In the genomic region with DNA sequence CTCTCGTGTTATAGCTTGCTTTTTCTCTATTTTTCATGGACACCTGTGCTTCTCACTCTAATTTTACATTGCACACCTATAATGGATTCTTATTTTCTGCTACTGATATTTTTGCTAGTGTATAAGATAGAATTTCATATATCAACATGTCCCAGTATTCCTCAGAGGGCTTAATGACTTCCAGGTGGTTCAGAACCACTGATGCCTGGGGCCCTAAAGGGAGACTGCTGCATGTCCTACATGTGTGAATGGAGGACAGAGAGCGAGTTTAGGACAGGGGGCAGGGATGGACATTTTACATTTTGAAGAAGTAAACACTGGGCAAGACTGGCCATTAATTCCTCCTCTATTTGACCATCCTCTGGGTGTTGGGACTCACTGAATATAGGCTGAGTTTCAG, we compare ENCODE assay signal across 27 cellular contexts.
"Had no signal": no experiment of that assay in that cellular context is flagged by ENCODE, and none has a peak within 500 bp of the region (broad histone marks: within the 10 kb centered on the region; RNA-seq: fewer than 3 reads in every experiment).

No MANE protein-coding gene starts in this region.

- H3K36me3 Mint-ChIP-seq: activated CD8-positive, alpha-beta memory T cell treated with anti-CD3 and anti-CD28 coated beads, Interleukin-2, amount 10 ng/mL, durations not matched to agents 7 days and 5 days; WTC11 had no signal

- H3K9me3 Mint-ChIP-seq: activated naive CD4-positive, alpha-beta T cell treated with anti-CD3 and anti-CD28 coated beads, Interleukin-2, amount 50 U/mL, for 24 hours; activated T-cell treated with anti-CD3 and anti-CD28 coated beads, Interleukin-2, amount 50 U/mL, for 24 hours; activated T-helper 1 cell treated with anti-CD3 and anti-CD28 coated beads, Interleukin-12 subunit alpha, Interleukin-12 subunit beta, Interleukin-2, Interleukin-4 antibody, amounts not matched to agents 30 ng/mL and 10 ng/mL and 1 ng/mL, durations not matched to agents 14 hours and 24 hours and 36 hours; T-helper 1 cell treated with Interleukin-12 subunit alpha and Interleukin-12 subunit beta and Interleukin-4 antibody, amounts not matched to agents 30 μg/mL and 1 μg/mL, for 36 hours had no signal

- H3K4me1 ChIP-seq: body of pancreas had no signal

- H3K36me3 ChIP-seq: ascending aorta, SJCRH30 had no signal

- H3K4me1 Mint-ChIP-seq: activated CD8-positive, alpha-beta memory T cell treated with anti-CD3 and anti-CD28 coated beads, Interleukin-2, amount 10 ng/mL, durations not matched to agents 7 days and 5 days; activated naive CD4-positive, alpha-beta T cell treated with anti-CD3 and anti-CD28 coated beads, Interleukin-2, amount 50 U/mL, for 24 hours; WTC11 had no signal

- DNase-seq: activated CD4-positive, alpha-beta T cell treated with anti-CD3 and anti-CD28 coated beads for 48 hours; activated CD4-positive, alpha-beta T cell treated with anti-CD3 and anti-CD28 coated beads, Interleukin-2, amount 50 U/mL, for 4 hours; activated CD4-positive, CD25-positive, alpha-beta regulatory T cell treated with anti-CD3 and anti-CD28 coated beads, Interleukin-2, amount 50 U/mL, for 72 hours; activated CD8-positive, alpha-beta memory T cell treated with anti-CD3 and anti-CD28 coated beads, Interleukin-2, amount 10 ng/mL, durations not matched to agents 7 days and 5 days; activated effector memory CD4-positive, alpha-beta T cell treated with Interleukin-2 at 50 U/mL for 16 hours; activated naive CD4-positive, alpha-beta T cell; activated T-cell treated with anti-CD3 and anti-CD28 coated beads, Interleukin-2, amount 50 U/mL, for 24 hours; amniotic stem cell; body of pancreas; central memory CD4-positive, alpha-beta T cell; NCI-H1092; NCI-H1417; NCI-H1930; NCI-H345; NCI-H510A treated with DMSO at 0.1 percent for 48 hours; NCI-H69; NK-92 treated with Interleukin-12 subunit alpha and Interleukin-12 subunit beta, amount 100 ng/mL, for 24 hours; Right ventricle myocardium superior; SJCRH30 had no signal

- H3K27ac Mint-ChIP-seq: activated CD8-positive, alpha-beta memory T cell treated with anti-CD3 and anti-CD28 coated beads, Interleukin-2, amount 10 ng/mL, durations not matched to agents 7 days and 5 days; activated naive CD4-positive, alpha-beta T cell treated with anti-CD3 and anti-CD28 coated beads, Interleukin-2, amount 50 U/mL, for 24 hours; activated T-cell treated with anti-CD3 and anti-CD28 coated beads, Interleukin-2, amount 50 U/mL, for 24 hours; activated T-helper 1 cell treated with anti-CD3 and anti-CD28 coated beads, Interleukin-12 subunit alpha, Interleukin-12 subunit beta, Interleukin-2, Interleukin-4 antibody, amounts not matched to agents 30 ng/mL and 10 ng/mL and 1 ng/mL, durations not matched to agents 14 hours and 24 hours and 36 hours; T-helper 1 cell treated with Interleukin-12 subunit alpha and Interleukin-12 subunit beta and Interleukin-4 antibody, amounts not matched to agents 30 μg/mL and 1 μg/mL, for 36 hours; WTC11 had no signal

- H3K4me3 Mint-ChIP-seq: activated CD8-positive, alpha-beta memory T cell treated with anti-CD3 and anti-CD28 coated beads, Interleukin-2, amount 10 ng/mL, durations not matched to agents 7 days and 5 days; activated naive CD4-positive, alpha-beta T cell treated with anti-CD3 and anti-CD28 coated beads, Interleukin-2, amount 50 U/mL, for 24 hours; activated T-cell treated with anti-CD3 and anti-CD28 coated beads, Interleukin-2, amount 50 U/mL, for 24 hours; activated T-helper 1 cell treated with anti-CD3 and anti-CD28 coated beads, Interleukin-12 subunit alpha, Interleukin-12 subunit beta, Interleukin-2, Interleukin-4 antibody, amounts not matched to agents 30 ng/mL and 10 ng/mL and 1 ng/mL, durations not matched to agents 14 hours and 24 hours and 36 hours; T-helper 1 cell treated with Interleukin-12 subunit alpha and Interleukin-12 subunit beta and Interleukin-4 antibody, amounts not matched to agents 30 μg/mL and 1 μg/mL, for 36 hours; WTC11 had no signal

- H3K4me3 ChIP-seq: ascending aorta, body of pancreas, SJCRH30 had no signal

- ATAC-seq: activated CD8-positive, alpha-beta memory T cell treated with anti-CD3 and anti-CD28 coated beads, Interleukin-2, amount 10 ng/mL, durations not matched to agents 7 days and 5 days; body of pancreas; Panc1; WTC11 had no signal

- H3K4me2 ChIP-seq: KMS-11 had no signal

- H3K27me3 Mint-ChIP-seq: activated CD8-positive, alpha-beta memory T cell treated with anti-CD3 and anti-CD28 coated beads, Interleukin-2, amount 10 ng/mL, durations not matched to agents 7 days and 5 days; activated naive CD4-positive, alpha-beta T cell treated with anti-CD3 and anti-CD28 coated beads, Interleukin-2, amount 50 U/mL, for 24 hours; activated T-cell treated with anti-CD3 and anti-CD28 coated beads, Interleukin-2, amount 50 U/mL, for 24 hours had no signal

- H3K27ac ChIP-seq: ascending aorta, body of pancreas, KMS-11, RWPE1, SJCRH30 had no signal

- H3K9me3 ChIP-seq: ascending aorta, body of pancreas, SJCRH30 had no signal

- H3K9ac ChIP-seq: KMS-11 had no signal

- H3K27me3 ChIP-seq: ascending aorta, body of pancreas, SJCRH30 had no signal
